In genomic region chr1:15180189-15180588, GRCh38 we compare ENCODE assay signal across 19 cellular contexts. TPM values are rescaled to one million over a fixed set of nuclear protein-coding genes. Genes with fewer than 3 reads are reported as not detected.
DNase-seq lines count a peak whose midpoint lies in the region; ATAC-seq, FAIRE-seq and TF ChIP-seq lines count a peak whose summit lies in the region.
"Had no signal": no experiment of that assay in that cellular context is flagged by ENCODE, and none has a peak within 500 bp of the region (broad histone marks: within the 10 kb centered on the region; RNA-seq: fewer than 3 reads in every experiment).

No MANE protein-coding gene starts in this region.

- CTCF ChIA-PET in RWPE1 (lab: Yijun Ruan, JAX), result no interaction called here

- TF ChIP-seq CTCF in GM23338 (conservative IDR thresholded peaks at IDR 0.05; ENCODE audit: low read depth in 2 of 2), result no peak
- TF ChIP-seq CTCF in RWPE1 (conservative IDR thresholded peaks at IDR 0.05; ENCODE audit: low read depth), result no peak

- no peaks in the 10 kb centered on the region; the same call in 2 of the 3 replicates for H3K36me3 Mint-ChIP-seq in GM23338 (ENCODE audit: low read depth)

- no peak overlapping the region for H3K27ac Mint-ChIP-seq in GM23338
- H3K27ac Mint-ChIP-seq: T-helper 1 cell treated with Interleukin-12 subunit alpha and Interleukin-12 subunit beta and Interleukin-4 antibody, amounts not matched to agents 30 μg/mL and 1 μg/mL, for 36 hours had no signal

- H3K4me3 Mint-ChIP-seq in GM23338, result no peak overlapping the region
- H3K4me3 Mint-ChIP-seq: stimulated activated naive CD8-positive, alpha-beta T cell treated with anti-CD3 and anti-CD28 coated beads, Interleukin-15, amount 100 ng/mL, for 72 hours; T-helper 1 cell treated with Interleukin-12 subunit alpha and Interleukin-12 subunit beta and Interleukin-4 antibody, amounts not matched to agents 30 μg/mL and 1 μg/mL, for 36 hours had no signal

- H3K4me1 ChIP-seq in GM23338 (ENCODE audit: insufficient read depth), result peaks cover 8% of the 10 kb centered on the region; the same call in 1 of the 2 replicates

- peaks cover 4% of the 10 kb centered on the region; the same call in 1 of the 2 replicates for H4K20me1 ChIP-seq in GM23338 (replicated peaks; ENCODE audit: insufficient read depth)

- no peaks in the 10 kb centered on the region for H3K36me3 ChIP-seq in GM23338 (ENCODE audit: insufficient read depth)
- H3K36me3 ChIP-seq: BLaER1 treated with 17β-estradiol and CSF1 and Interleukin-3, amounts not matched to agents 10 nM and 100 nM had no signal

- no peaks in the 10 kb centered on the region for H3K27me3 ChIP-seq in GM23338 (ENCODE audit: insufficient read depth)
- H3K27me3 ChIP-seq: BLaER1 treated with 17β-estradiol and CSF1 and Interleukin-3, amounts not matched to agents 10 nM and 100 nM had no signal

- H3K27me3 Mint-ChIP-seq in GM23338 (ENCODE audit: insufficient read depth, low read depth, poor library complexity), result peaks cover 4% of the 10 kb centered on the region

- no peaks in the 10 kb centered on the region for H3K9me3 Mint-ChIP-seq in GM23338
- H3K9me3 Mint-ChIP-seq: T-helper 1 cell treated with Interleukin-12 subunit alpha and Interleukin-12 subunit beta and Interleukin-4 antibody, amounts not matched to agents 30 μg/mL and 1 μg/mL, for 36 hours had no signal

- no peak for FAIRE-seq in RCC 7860 (lab: Jason Lieb, UNC)
- FAIRE-seq: bronchial epithelial cell, G401.6, GM18507 had no signal

- H2AFZ ChIP-seq in GM23338, result no peak overlapping the region

- H3K27ac ChIP-seq in GM23338 (ENCODE audit: low read depth) (no peak overlapping the region), RWPE1 (peak overlapping the region; percentile 84)

- DNase-seq in GM23338 (ENCODE audit: low spot score) (no peak), RWPE1 (ENCODE audit: low spot score) (no peak), foreskin melanocyte (peak; percentile 98), posterior cingulate gyrus (peak; percentile 65 to 97 (median 80)), RCC 7860 (ENCODE audit: low spot score) (no peak)
- DNase-seq in activated CD4-positive, alpha-beta T cell treated with anti-CD3 and anti-CD28 coated beads for 48 hours, result no peak
- DNase-seq in activated CD4-positive, alpha-beta T cell treated with anti-CD3 and anti-CD28 coated beads, Interleukin-2, amount 50 U/mL, for 4 hours, result no peak
- DNase-seq: activated CD4-positive, alpha-beta T cell treated with anti-CD3 and anti-CD28 coated beads for 4 hours; activated effector memory CD4-positive, alpha-beta T cell treated with Interleukin-2 at 50 U/mL for 16 hours; erythroblast; NCI-H146; stimulated activated naive CD8-positive, alpha-beta T cell treated with anti-CD3 and anti-CD28 coated beads, Interleukin-15, amount 100 ng/mL, for 72 hours had no signal

- H3K4me2 ChIP-seq in GM23338, result no peak overlapping the region

- intact Hi-C loops in posterior cingulate gyrus (cut with DNase I), result no loop called here

- 0 out of 3 replicates have a peak, but pooled peaks have one; percentile 21 for ATAC-seq in GM23338
- no peak for ATAC-seq in HG02623 (IDR thresholded peaks at IDR 0.05; ENCODE audit: unreplicated experiment)
- ATAC-seq: sciatic nerve; stimulated activated naive CD8-positive, alpha-beta T cell treated with anti-CD3 and anti-CD28 coated beads, Interleukin-15, amount 100 ng/mL, for 72 hours had no signal

- H3K4me1 Mint-ChIP-seq in GM23338, result peaks cover 49% of the 10 kb centered on the region

- no peak overlapping the region for H3K4me3 ChIP-seq in GM23338
- H3K4me3 ChIP-seq: BLaER1 treated with 17β-estradiol and CSF1 and Interleukin-3, amounts not matched to agents 10 nM and 100 nM had no signal

- H3F3A ChIP-seq in GM23338 (replicated peaks; ENCODE audit: low read depth), result 0 out of 2 replicates have a peak, but pooled peaks cover 5% of the 10 kb centered on the region

- POLR2A ChIA-PET in RWPE1 (lab: Yijun Ruan, JAX; ENCODE audit: low non-redundant PET), result no interaction called here

- no peaks in the 10 kb centered on the region for H3K9me2 ChIP-seq in GM23338 (ENCODE audit: insufficient read depth)

- H3K79me2 ChIP-seq in GM23338 (replicated peaks; ENCODE audit: insufficient read depth), result no peaks in the 10 kb centered on the region; the same call in 1 of the 2 replicates

TF ChIP-seq in GM23338, 12 proteins besides CTCF, POLR2A, EP300 and RAD21 (continues in another document):
- TF ChIP-seq REST (IDR thresholded peaks at IDR 0.05; ENCODE audit: unreplicated experiment), result no peak
- TF ChIP-seq ETS1 (IDR thresholded peaks at IDR 0.05), result no peak
- TF ChIP-seq CREB1 (CRISPR knock-in tag; IDR thresholded peaks at IDR 0.05; ENCODE audit: low read depth), result no peak
- TF ChIP-seq STAT1 (IDR thresholded peaks at IDR 0.05; ENCODE audit: unreplicated experiment), result no peak
- no peak for TF ChIP-seq ZNF331 (CRISPR knock-in tag; IDR thresholded peaks at IDR 0.05; ENCODE audit: low read depth)
- no peak for TF ChIP-seq NANOG (IDR thresholded peaks at IDR 0.05; ENCODE audit: borderline replicate concordance)
- no peak for TF ChIP-seq POLR2AphosphoS5 (IDR thresholded peaks at IDR 0.05; ENCODE audit: low read depth)
- no peak for TF ChIP-seq JUNB (IDR thresholded peaks at IDR 0.05; ENCODE audit: unreplicated experiment)
- no peak for TF ChIP-seq EZH2phosphoT487 (IDR thresholded peaks at IDR 0.05; ENCODE audit: unreplicated experiment)
- no peak for TF ChIP-seq EZH2 (IDR thresholded peaks at IDR 0.05; ENCODE audit: low read depth, unreplicated experiment)

RNA-seq across cellular contexts. Expression of gene TMEM51, which starts 26.6 kb away (rescaled TPM):
- 5.2 and 7.9 TPM in 2 replicates for total RNA-seq in GM23338 (2014; rRNA removed; shearing (Covaris generic))
- polyA plus RNA-seq in GM23338 (2016; fragmentation: Nextera tagmentation; extraction: Ambion mirVana), result 4.0 and 4.7 TPM in 2 replicates

Comparison
In these comparisons a context has a peak if more than half of its experiments do, and no peak if none do; other contexts are left out.
1. DNase-seq: peak in foreskin melanocyte (single experiment) and posterior cingulate gyrus (10 of 10); none in GM23338 (single experiment), RWPE1 (single experiment), activated CD4-positive, alpha-beta T cell treated with anti-CD3 and anti-CD28 coated beads for 48 hours (single experiment), RCC 7860 (single experiment) and activated CD4-positive, alpha-beta T cell treated with anti-CD3 and anti-CD28 coated beads, Interleukin-2, amount 50 U/mL, for 4 hours (0 of 2).